Comparison of ENCODE assay signal across 1 cellular context in genomic region chr19:662207-662961, GRCh38.
TF ChIP-seq lines count a peak whose summit lies in the region.

No MANE protein-coding gene starts in this region.

TF ChIP-seq in HepG2, 621 proteins besides CTCF, POLR2A, EP300 and RAD21 (continued from another document and continues in another):
- TF ChIP-seq ZNF276 (CRISPR knock-in tag; IDR thresholded peaks at IDR 0.05; ENCODE audit: low read depth) (no peak), ZNF180 (CRISPR knock-in tag; IDR thresholded peaks at IDR 0.05; ENCODE audit: borderline replicate concordance, low read depth) (no peak), ZFP1 (CRISPR knock-in tag; IDR thresholded peaks at IDR 0.05) (no peak), ZC3H4 (CRISPR knock-in tag; IDR thresholded peaks at IDR 0.05; ENCODE audit: borderline replicate concordance) (no peak), KAT2B (IDR thresholded peaks at IDR 0.05; ENCODE audit: borderline replicate concordance, low read depth, low read length) (no peak), TFDP2 (CRISPR knock-in tag; IDR thresholded peaks at IDR 0.05) (no peak), ZNF652 (CRISPR knock-in tag; IDR thresholded peaks at IDR 0.05; ENCODE audit: borderline replicate concordance, low read depth) (no peak), ZNF839 (CRISPR knock-in tag; IDR thresholded peaks at IDR 0.05; ENCODE audit: borderline replicate concordance) (no peak), SIX4 (CRISPR knock-in tag; IDR thresholded peaks at IDR 0.05) (no peak), ISL2 (CRISPR knock-in tag; IDR thresholded peaks at IDR 0.05) (no peak), ZNF275 (CRISPR knock-in tag; IDR thresholded peaks at IDR 0.05; ENCODE audit: borderline replicate concordance) (no peak), PLSCR1 (CRISPR knock-in tag; IDR thresholded peaks at IDR 0.05; ENCODE audit: borderline replicate concordance) (no peak), POGK (CRISPR knock-in tag; conservative IDR thresholded peaks at IDR 0.05) (no peak; the same call in 1 of the 2 replicates), MTA1 (CRISPR knock-in tag; IDR thresholded peaks at IDR 0.05; ENCODE audit: borderline replicate concordance) (no peak), TSC22D2 (CRISPR knock-in tag; IDR thresholded peaks at IDR 0.05; ENCODE audit: borderline replicate concordance) (no peak), ZNF18 (CRISPR knock-in tag; IDR thresholded peaks at IDR 0.05; ENCODE audit: insufficient replicate concordance) (no peak), HMG20A (CRISPR knock-in tag; IDR thresholded peaks at IDR 0.05; ENCODE audit: borderline replicate concordance) (no peak), MEIS2 (CRISPR knock-in tag; IDR thresholded peaks at IDR 0.05) (no peak), ZNF333 (CRISPR knock-in tag; IDR thresholded peaks at IDR 0.05; ENCODE audit: borderline replicate concordance) (no peak), CBFB (CRISPR knock-in tag; IDR thresholded peaks at IDR 0.05) (no peak), ZNF75D (CRISPR knock-in tag; IDR thresholded peaks at IDR 0.05; ENCODE audit: borderline replicate concordance) (no peak), ZNF256 (CRISPR knock-in tag; conservative IDR thresholded peaks at IDR 0.05) (no peak), CSRNP2 (CRISPR knock-in tag; conservative IDR thresholded peaks at IDR 0.05; ENCODE audit: low read depth) (no peak), ZKSCAN5 (CRISPR knock-in tag; IDR thresholded peaks at IDR 0.05) (no peak), SMARCE1 (IDR thresholded peaks at IDR 0.05; ENCODE audit: borderline replicate concordance) (no peak), ISX (CRISPR knock-in tag; conservative IDR thresholded peaks at IDR 0.05) (no peak), MLXIP (CRISPR knock-in tag; IDR thresholded peaks at IDR 0.05; ENCODE audit: borderline replicate concordance) (no peak; the same call in 1 of the 2 replicates), REXO4 (CRISPR knock-in tag; IDR thresholded peaks at IDR 0.05; ENCODE audit: borderline replicate concordance) (no peak), ZSCAN12 (CRISPR knock-in tag; IDR thresholded peaks at IDR 0.05) (no peak), TBL1XR1 (IDR thresholded peaks at IDR 0.05; ENCODE audit: borderline replicate concordance, low read length, partially characterized antibody) (no peak), ZNF572 (CRISPR knock-in tag; IDR thresholded peaks at IDR 0.05) (no peak), RFXANK (CRISPR knock-in tag; IDR thresholded peaks at IDR 0.05) (no peak), DNMT1 (CRISPR knock-in tag; IDR thresholded peaks at IDR 0.05) (no peak), IKZF4 (CRISPR knock-in tag; IDR thresholded peaks at IDR 0.05; ENCODE audit: borderline replicate concordance, low read depth, not compliant biosample characterization) (peak; percentile 4), ZBTB7B (CRISPR knock-in tag; IDR thresholded peaks at IDR 0.05) (no peak), ZNF607 (CRISPR knock-in tag; IDR thresholded peaks at IDR 0.05; ENCODE audit: borderline replicate concordance) (no peak), HINFP (CRISPR knock-in tag; IDR thresholded peaks at IDR 0.05; ENCODE audit: low read depth) (peak; percentile 48; the same call in 1 of the 2 replicates), CAMTA2 (CRISPR knock-in tag; IDR thresholded peaks at IDR 0.05; ENCODE audit: borderline replicate concordance) (no peak), ZBTB14 (CRISPR knock-in tag; IDR thresholded peaks at IDR 0.05) (no peak), PRMT3 (CRISPR knock-in tag; IDR thresholded peaks at IDR 0.05; ENCODE audit: borderline replicate concordance, low read depth) (no peak), ZNF747 (CRISPR knock-in tag; IDR thresholded peaks at IDR 0.05; ENCODE audit: borderline replicate concordance) (no peak), HCFC1 (IDR thresholded peaks at IDR 0.05; ENCODE audit: low read depth, low read length) (no peak), TCF7 (IDR thresholded peaks at IDR 0.05; ENCODE audit: low read depth) (no peak), ONECUT2 (CRISPR knock-in tag; IDR thresholded peaks at IDR 0.05) (no peak), THAP11 (CRISPR knock-in tag; IDR thresholded peaks at IDR 0.05) (peak; percentile 28; the same call in 1 of the 2 replicates), BORCS8-MEF2B (CRISPR knock-in tag; IDR thresholded peaks at IDR 0.05) (0 out of 2 replicates have a peak, but pooled peaks have one; percentile 1), IKZF1 (IDR thresholded peaks at IDR 0.05) (no peak), ZBTB37 (CRISPR knock-in tag; IDR thresholded peaks at IDR 0.05) (no peak)
